In the genomic region with DNA sequence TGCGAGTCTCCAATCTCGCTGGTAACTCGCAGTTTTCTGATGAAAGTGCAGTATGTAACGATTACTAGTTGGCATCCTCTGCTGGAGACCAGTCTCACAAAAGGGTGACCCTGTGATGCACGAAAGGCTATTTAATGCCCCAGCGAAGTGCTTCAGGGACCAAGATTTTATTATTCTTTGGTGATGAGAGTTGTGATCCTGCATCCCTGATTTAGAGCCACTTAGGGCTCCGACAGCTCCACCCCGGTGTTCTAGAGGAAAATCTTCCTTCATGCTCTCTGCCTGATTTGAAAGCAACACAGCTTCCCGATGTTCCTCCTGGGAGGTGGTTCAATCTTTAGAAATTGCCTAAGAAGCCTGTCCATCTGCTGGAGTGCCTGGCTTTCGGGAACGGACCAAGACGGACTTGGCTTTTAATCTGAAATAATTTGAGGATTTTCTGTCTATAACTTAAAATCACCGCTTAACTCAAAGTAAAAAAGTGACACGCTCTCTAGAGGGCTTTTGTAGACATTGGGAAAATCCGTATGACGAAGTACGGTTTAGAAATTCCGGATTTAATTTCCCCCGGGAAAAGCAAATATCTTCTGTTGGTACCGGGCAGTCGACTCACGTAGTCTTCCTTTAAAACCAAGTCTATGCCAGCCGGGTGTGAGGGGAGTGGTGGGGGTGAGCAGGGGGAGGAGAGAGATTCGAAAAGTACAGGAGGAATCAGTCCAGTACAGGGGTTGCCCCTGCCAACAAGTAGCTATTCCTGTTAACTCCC, we compare ENCODE assay signal across 8 cellular contexts. TPM values are rescaled to one million over a fixed set of nuclear protein-coding genes. Genes with fewer than 3 reads are reported as not detected.
A peak's percentile ranks its signal among the peaks of the same experiment; 100 is the strongest.
DNase-seq lines count a peak whose midpoint lies in the region; ATAC-seq and TF ChIP-seq lines count a peak whose summit lies in the region.

No MANE protein-coding gene starts in this region.

- no peaks in the 10 kb centered on the region for H4K20me1 ChIP-seq in neural cell (ENCODE audit: insufficient read depth)

- no peaks in the 10 kb centered on the region for H3K9me3 ChIP-seq in neural cell (ENCODE audit: low read length)

- POLR2A ChIA-PET in HEK293T (lab: Yijun Ruan, JAX), result no interaction called here

- TF ChIP-seq RAD21 in neural cell (conservative IDR thresholded peaks at IDR 0.05), result peak; percentile 43

- peaks cover 17% of the 10 kb centered on the region for H3K79me2 ChIP-seq in neural cell (replicated peaks; ENCODE audit: insufficient read depth, low read length)

- peak overlapping the region; percentile 67 for H3K4me3 ChIP-seq in fibroblast of mammary gland (ENCODE audit: control insufficient read depth, low read depth, low read length)
- peak overlapping the region; percentile 82 for H3K4me3 ChIP-seq in neural cell (ENCODE audit: low read length)

- no peaks in the 10 kb centered on the region for H3K9me3 Mint-ChIP-seq in T-helper 2 cell treated with Interferon-gamma antibody and Interleukin-4, amounts not matched to agents 5 μg/mL and 100 μg/mL, for 36 hours

- H2AFZ ChIP-seq in neural cell (ENCODE audit: low read depth, low read length), result no peak overlapping the region

- no peaks in the 10 kb centered on the region for H3K9me2 ChIP-seq in neural cell (ENCODE audit: insufficient read depth, low read length)

- TF ChIP-seq CTCF in fibroblast of mammary gland (conservative IDR thresholded peaks at IDR 0.05; ENCODE audit: control insufficient read depth, insufficient read depth, low read depth, low read length) (no peak), neural cell (IDR thresholded peaks at IDR 0.05; ENCODE audit: poor library complexity, severe bottlenecking) (no peak)

- ATAC-seq in GM21576 (IDR thresholded peaks at IDR 0.05; ENCODE audit: unreplicated experiment), result no peak
- no peak for ATAC-seq in GM21360 (IDR thresholded peaks at IDR 0.05; ENCODE audit: unreplicated experiment)
- no peak for ATAC-seq in HG03280 (IDR thresholded peaks at IDR 0.05; ENCODE audit: unreplicated experiment)

- DNase-seq in AG20443 (ENCODE audit: low spot score) (peak; percentile 41), HEK293T (ENCODE audit: extremely low spot score) (peak; percentile 10), fibroblast of mammary gland (ENCODE audit: low read depth) (peak; percentile 77)
- DNase-seq in T-helper 2 cell treated with Interferon-gamma antibody and Interleukin-4, amounts not matched to agents 5 μg/mL and 100 μg/mL, for 36 hours (ENCODE audit: low spot score), result no peak

- H3K27ac Mint-ChIP-seq in T-helper 2 cell treated with Interferon-gamma antibody and Interleukin-4, amounts not matched to agents 5 μg/mL and 100 μg/mL, for 36 hours, result no peak overlapping the region

- peaks cover 5% of the 10 kb centered on the region for H3F3A ChIP-seq in neural cell (ENCODE audit: insufficient read depth, low read length, poor library complexity, severe bottlenecking)

- H3K27me3 Mint-ChIP-seq in T-helper 2 cell treated with Interferon-gamma antibody and Interleukin-4, amounts not matched to agents 5 μg/mL and 100 μg/mL, for 36 hours (ENCODE audit: low read depth), result peaks cover 34% of the 10 kb centered on the region

- H3K36me3 ChIP-seq in neural cell (ENCODE audit: insufficient read depth, low read length), result no peaks in the 10 kb centered on the region

- no peak for TF ChIP-seq EP300 in neural cell (conservative IDR thresholded peaks at IDR 0.05; ENCODE audit: poor library complexity, severe bottlenecking)

- H3K27me3 ChIP-seq in neural cell (ENCODE audit: insufficient read depth, low read depth, low read length), result peaks cover 4% of the 10 kb centered on the region

- peaks cover 30% of the 10 kb centered on the region for H3K4me1 Mint-ChIP-seq in T-helper 2 cell treated with Interferon-gamma antibody and Interleukin-4, amounts not matched to agents 5 μg/mL and 100 μg/mL, for 36 hours (ENCODE audit: low read depth)

- H3K9ac ChIP-seq in neural cell (ENCODE audit: low read length), result peak overlapping the region; percentile 51

- no peak overlapping the region for H3K27ac ChIP-seq in neural cell (ENCODE audit: low read length)

- peak overlapping the region; percentile 47 for H3K4me2 ChIP-seq in neural cell (ENCODE audit: low read length)

- H3K4me3 Mint-ChIP-seq in T-helper 2 cell treated with Interferon-gamma antibody and Interleukin-4, amounts not matched to agents 5 μg/mL and 100 μg/mL, for 36 hours, result peak overlapping the region; percentile 94

- CTCF ChIA-PET in HEK293T (lab: Yijun Ruan, JAX), result no interaction called here

- no peaks in the 10 kb centered on the region for H3K36me3 Mint-ChIP-seq in T-helper 2 cell treated with Interferon-gamma antibody and Interleukin-4, amounts not matched to agents 5 μg/mL and 100 μg/mL, for 36 hours (ENCODE audit: low read depth)

TF ChIP-seq in HEK293T, 16 proteins besides CTCF, POLR2A, EP300 and RAD21:
- TF ChIP-seq FOXK2 (IDR thresholded peaks at IDR 0.05), result no peak
- TF ChIP-seq HDGF (IDR thresholded peaks at IDR 0.05; ENCODE audit: borderline replicate concordance), result no peak
- no peak for TF ChIP-seq TARDBP (IDR thresholded peaks at IDR 0.05)
- TF ChIP-seq SP1 (IDR thresholded peaks at IDR 0.05), result no peak
- TF ChIP-seq NFRKB (IDR thresholded peaks at IDR 0.05), result no peak
- no peak for TF ChIP-seq FOXA1 (IDR thresholded peaks at IDR 0.05)
- no peak for TF ChIP-seq PKNOX1 (IDR thresholded peaks at IDR 0.05)
- TF ChIP-seq ARNT (IDR thresholded peaks at IDR 0.05), result no peak
- TF ChIP-seq FOXM1 (IDR thresholded peaks at IDR 0.05; ENCODE audit: borderline replicate concordance), result no peak

TF ChIP-seq in neural cell, 6 proteins besides CTCF, POLR2A, EP300 and RAD21:
- TF ChIP-seq MXI1 (conservative IDR thresholded peaks at IDR 0.05; ENCODE audit: poor library complexity, severe bottlenecking), result no peak
- TF ChIP-seq TAF1 (IDR thresholded peaks at IDR 0.05; ENCODE audit: low read depth), result no peak
- TF ChIP-seq EZH2 (IDR thresholded peaks at IDR 0.05; ENCODE audit: borderline replicate concordance, insufficient read depth, low read length, poor library complexity, severe bottlenecking), result no peak
- TF ChIP-seq REST (IDR thresholded peaks at IDR 0.05; ENCODE audit: borderline replicate concordance), result peak; percentile 72
- TF ChIP-seq POLR2AphosphoS5 (IDR thresholded peaks at IDR 0.05), result peak; percentile 10
- peak; percentile 49 for TF ChIP-seq SMC3 (conservative IDR thresholded peaks at IDR 0.05; ENCODE audit: poor library complexity)

RNA-seq across cellular contexts. Expression of gene ALCAM, which starts 1.0 kb away (rescaled TPM):
- 85.5 and 94.7 TPM in 2 replicates for polyA plus RNA-seq in neural cell
- polyA minus RNA-seq in neural cell, result 178 and 221 TPM in 2 replicates
